1 cellular context compared by ENCODE assay signal in genomic region chr6:69232506-69233194, GRCh38.
TF ChIP-seq lines count a peak whose summit lies in the region.

No MANE protein-coding gene starts in this region.

TF ChIP-seq in K562, 482 proteins besides CTCF, POLR2A, EP300 and RAD21 (continued from another document and continues in another):
- TF ChIP-seq, protein P1, sequence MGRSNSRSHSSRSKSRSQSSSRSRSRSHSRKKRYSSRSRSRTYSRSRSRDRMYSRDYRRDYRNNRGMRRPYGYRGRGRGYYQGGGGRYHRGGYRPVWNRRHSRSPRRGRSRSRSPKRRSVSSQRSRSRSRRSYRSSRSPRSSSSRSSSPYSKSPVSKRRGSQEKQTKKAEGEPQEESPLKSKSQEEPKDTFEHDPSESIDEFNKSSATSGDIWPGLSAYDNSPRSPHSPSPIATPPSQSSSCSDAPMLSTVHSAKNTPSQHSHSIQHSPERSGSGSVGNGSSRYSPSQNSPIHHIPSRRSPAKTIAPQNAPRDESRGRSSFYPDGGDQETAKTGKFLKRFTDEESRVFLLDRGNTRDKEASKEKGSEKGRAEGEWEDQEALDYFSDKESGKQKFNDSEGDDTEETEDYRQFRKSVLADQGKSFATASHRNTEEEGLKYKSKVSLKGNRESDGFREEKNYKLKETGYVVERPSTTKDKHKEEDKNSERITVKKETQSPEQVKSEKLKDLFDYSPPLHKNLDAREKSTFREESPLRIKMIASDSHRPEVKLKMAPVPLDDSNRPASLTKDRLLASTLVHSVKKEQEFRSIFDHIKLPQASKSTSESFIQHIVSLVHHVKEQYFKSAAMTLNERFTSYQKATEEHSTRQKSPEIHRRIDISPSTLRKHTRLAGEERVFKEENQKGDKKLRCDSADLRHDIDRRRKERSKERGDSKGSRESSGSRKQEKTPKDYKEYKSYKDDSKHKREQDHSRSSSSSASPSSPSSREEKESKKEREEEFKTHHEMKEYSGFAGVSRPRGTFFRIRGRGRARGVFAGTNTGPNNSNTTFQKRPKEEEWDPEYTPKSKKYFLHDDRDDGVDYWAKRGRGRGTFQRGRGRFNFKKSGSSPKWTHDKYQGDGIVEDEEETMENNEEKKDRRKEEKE (IDR thresholded peaks at IDR 0.05; ENCODE audit: borderline replicate concordance in 1 of 2, control insufficient read depth in 1 of 2, low read depth in 2 of 2, low read length in 1 of 2), result no peak
- TF ChIP-seq, protein P2, sequence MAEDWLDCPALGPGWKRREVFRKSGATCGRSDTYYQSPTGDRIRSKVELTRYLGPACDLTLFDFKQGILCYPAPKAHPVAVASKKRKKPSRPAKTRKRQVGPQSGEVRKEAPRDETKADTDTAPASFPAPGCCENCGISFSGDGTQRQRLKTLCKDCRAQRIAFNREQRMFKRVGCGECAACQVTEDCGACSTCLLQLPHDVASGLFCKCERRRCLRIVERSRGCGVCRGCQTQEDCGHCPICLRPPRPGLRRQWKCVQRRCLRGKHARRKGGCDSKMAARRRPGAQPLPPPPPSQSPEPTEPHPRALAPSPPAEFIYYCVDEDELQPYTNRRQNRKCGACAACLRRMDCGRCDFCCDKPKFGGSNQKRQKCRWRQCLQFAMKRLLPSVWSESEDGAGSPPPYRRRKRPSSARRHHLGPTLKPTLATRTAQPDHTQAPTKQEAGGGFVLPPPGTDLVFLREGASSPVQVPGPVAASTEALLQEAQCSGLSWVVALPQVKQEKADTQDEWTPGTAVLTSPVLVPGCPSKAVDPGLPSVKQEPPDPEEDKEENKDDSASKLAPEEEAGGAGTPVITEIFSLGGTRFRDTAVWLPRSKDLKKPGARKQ (CRISPR knock-in tag; IDR thresholded peaks at IDR 0.05), result no peak
- TF ChIP-seq, protein P3, sequence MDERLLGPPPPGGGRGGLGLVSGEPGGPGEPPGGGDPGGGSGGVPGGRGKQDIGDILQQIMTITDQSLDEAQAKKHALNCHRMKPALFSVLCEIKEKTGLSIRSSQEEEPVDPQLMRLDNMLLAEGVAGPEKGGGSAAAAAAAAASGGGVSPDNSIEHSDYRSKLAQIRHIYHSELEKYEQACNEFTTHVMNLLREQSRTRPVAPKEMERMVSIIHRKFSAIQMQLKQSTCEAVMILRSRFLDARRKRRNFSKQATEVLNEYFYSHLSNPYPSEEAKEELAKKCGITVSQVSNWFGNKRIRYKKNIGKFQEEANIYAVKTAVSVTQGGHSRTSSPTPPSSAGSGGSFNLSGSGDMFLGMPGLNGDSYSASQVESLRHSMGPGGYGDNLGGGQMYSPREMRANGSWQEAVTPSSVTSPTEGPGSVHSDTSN (CRISPR knock-in tag; IDR thresholded peaks at IDR 0.05; ENCODE audit: low read depth), result peak; percentile 26; the same call in 1 of the 2 replicates
- TF ChIP-seq, protein P3 (tag; conservative IDR thresholded peaks at IDR 0.05; ENCODE audit: low read depth), result no peak
- TF ChIP-seq, protein P4, sequence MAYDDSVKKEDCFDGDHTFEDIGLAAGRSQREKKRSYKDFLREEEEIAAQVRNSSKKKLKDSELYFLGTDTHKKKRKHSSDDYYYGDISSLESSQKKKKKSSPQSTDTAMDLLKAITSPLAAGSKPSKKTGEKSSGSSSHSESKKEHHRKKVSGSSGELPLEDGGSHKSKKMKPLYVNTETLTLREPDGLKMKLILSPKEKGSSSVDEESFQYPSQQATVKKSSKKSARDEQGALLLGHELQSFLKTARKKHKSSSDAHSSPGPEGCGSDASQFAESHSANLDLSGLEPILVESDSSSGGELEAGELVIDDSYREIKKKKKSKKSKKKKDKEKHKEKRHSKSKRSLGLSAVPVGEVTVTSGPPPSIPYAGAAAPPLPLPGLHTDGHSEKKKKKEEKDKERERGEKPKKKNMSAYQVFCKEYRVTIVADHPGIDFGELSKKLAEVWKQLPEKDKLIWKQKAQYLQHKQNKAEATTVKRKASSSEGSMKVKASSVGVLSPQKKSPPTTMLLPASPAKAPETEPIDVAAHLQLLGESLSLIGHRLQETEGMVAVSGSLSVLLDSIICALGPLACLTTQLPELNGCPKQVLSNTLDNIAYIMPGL (CRISPR knock-in tag; IDR thresholded peaks at IDR 0.05), result no peak
- TF ChIP-seq TBL1XR1 (IDR thresholded peaks at IDR 0.05; ENCODE audit: low read length in 2 of 2) (no peak), ZNF239 (CRISPR knock-in tag; IDR thresholded peaks at IDR 0.05) (no peak; the same call in 1 of the 2 replicates), GABPB1 (CRISPR knock-in tag; IDR thresholded peaks at IDR 0.05) (peak; percentile 64; the same call in 1 of the 2 replicates), ZSCAN29 (IDR thresholded peaks at IDR 0.05) (no peak), ZNF232 (CRISPR knock-in tag; IDR thresholded peaks at IDR 0.05) (no peak), HNRNPK (IDR thresholded peaks at IDR 0.05; ENCODE audit: low read depth, low read length, poor library complexity, severe bottlenecking) (no peak), MAFF (IDR thresholded peaks at IDR 0.05; ENCODE audit: low read length) (no peak), CREM (IDR thresholded peaks at IDR 0.05; ENCODE audit: low read depth) (peak; percentile 61; the same call in 1 of the 2 replicates), RBM39 (optimal IDR thresholded peaks at IDR 0.05; ENCODE audit: low read depth, low read length) (no peak), ZKSCAN3 (CRISPR knock-in tag; IDR thresholded peaks at IDR 0.05) (no peak), RCOR1 (IDR thresholded peaks at IDR 0.05; ENCODE audit: borderline replicate concordance in 1 of 2, low read depth in 2 of 2, low read length in 2 of 2) (peak in 1 of 2 experiments; percentile 91; a peak in 2 of 4 replicates), POLR2G (IDR thresholded peaks at IDR 0.05; ENCODE audit: low read depth, low read length) (no peak), SMAD3 (CRISPR knock-in tag; conservative IDR thresholded peaks at IDR 0.05) (peak; percentile 57; the same call in 1 of the 2 replicates), NFE2L1 (tag; IDR thresholded peaks at IDR 0.05; ENCODE audit: borderline replicate concordance, low read depth) (no peak), POLR2B (IDR thresholded peaks at IDR 0.05; ENCODE audit: low read depth, partially characterized antibody) (no peak), BDP1 (IDR thresholded peaks at IDR 0.05; ENCODE audit: insufficient read depth, insufficient read length) (no peak), BHLHE40 (IDR thresholded peaks at IDR 0.05; ENCODE audit: low read length) (peak; percentile 51; the same call in 1 of the 2 replicates), HOXB6 (CRISPR knock-in tag; IDR thresholded peaks at IDR 0.05; ENCODE audit: borderline replicate concordance) (no peak), MYBL2 (IDR thresholded peaks at IDR 0.05; ENCODE audit: low read depth) (no peak), MYBL2 (CRISPR knock-in tag; IDR thresholded peaks at IDR 0.05; ENCODE audit: borderline replicate concordance) (no peak), NR4A1 (CRISPR knock-in tag; IDR thresholded peaks at IDR 0.05) (no peak), NR4A1 (tag; IDR thresholded peaks at IDR 0.05) (no peak), PCBP1 (IDR thresholded peaks at IDR 0.05; ENCODE audit: low read depth, low read length, poor library complexity, severe bottlenecking) (no peak), ZNF41 (CRISPR knock-in tag; conservative IDR thresholded peaks at IDR 0.05) (no peak), HCFC1 (IDR thresholded peaks at IDR 0.05; ENCODE audit: low read depth, low read length) (peak; percentile 28; the same call in 1 of the 2 replicates), ZNF644 (tag; IDR thresholded peaks at IDR 0.05; ENCODE audit: low read depth) (peak; percentile 83), POLR3G (IDR thresholded peaks at IDR 0.05; ENCODE audit: extremely low read depth, insufficient read length, insufficient replicate concordance) (no peak), MCM5 (IDR thresholded peaks at IDR 0.05; ENCODE audit: low read depth) (no peak), TAF15 (IDR thresholded peaks at IDR 0.05; ENCODE audit: low read depth, low read length) (no peak), ZNF274 (IDR thresholded peaks at IDR 0.05; ENCODE audit: borderline replicate concordance, low read depth, low read length) (no peak), BACH1 (tag; IDR thresholded peaks at IDR 0.05) (no peak), POLR2H (tag; IDR thresholded peaks at IDR 0.05; ENCODE audit: low read depth) (no peak), TFE3 (CRISPR knock-in tag; IDR thresholded peaks at IDR 0.05) (no peak)
- TF ChIP-seq, protein P5, sequence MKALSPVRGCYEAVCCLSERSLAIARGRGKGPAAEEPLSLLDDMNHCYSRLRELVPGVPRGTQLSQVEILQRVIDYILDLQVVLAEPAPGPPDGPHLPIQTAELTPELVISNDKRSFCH (CRISPR knock-in tag; IDR thresholded peaks at IDR 0.05), result no peak
- TF ChIP-seq, protein P5 (tag; IDR thresholded peaks at IDR 0.05), result no peak
- TF ChIP-seq, protein P6, sequence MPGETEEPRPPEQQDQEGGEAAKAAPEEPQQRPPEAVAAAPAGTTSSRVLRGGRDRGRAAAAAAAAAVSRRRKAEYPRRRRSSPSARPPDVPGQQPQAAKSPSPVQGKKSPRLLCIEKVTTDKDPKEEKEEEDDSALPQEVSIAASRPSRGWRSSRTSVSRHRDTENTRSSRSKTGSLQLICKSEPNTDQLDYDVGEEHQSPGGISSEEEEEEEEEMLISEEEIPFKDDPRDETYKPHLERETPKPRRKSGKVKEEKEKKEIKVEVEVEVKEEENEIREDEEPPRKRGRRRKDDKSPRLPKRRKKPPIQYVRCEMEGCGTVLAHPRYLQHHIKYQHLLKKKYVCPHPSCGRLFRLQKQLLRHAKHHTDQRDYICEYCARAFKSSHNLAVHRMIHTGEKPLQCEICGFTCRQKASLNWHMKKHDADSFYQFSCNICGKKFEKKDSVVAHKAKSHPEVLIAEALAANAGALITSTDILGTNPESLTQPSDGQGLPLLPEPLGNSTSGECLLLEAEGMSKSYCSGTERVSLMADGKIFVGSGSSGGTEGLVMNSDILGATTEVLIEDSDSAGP (CRISPR knock-in tag; IDR thresholded peaks at IDR 0.05), result no peak
- TF ChIP-seq, protein P7, sequence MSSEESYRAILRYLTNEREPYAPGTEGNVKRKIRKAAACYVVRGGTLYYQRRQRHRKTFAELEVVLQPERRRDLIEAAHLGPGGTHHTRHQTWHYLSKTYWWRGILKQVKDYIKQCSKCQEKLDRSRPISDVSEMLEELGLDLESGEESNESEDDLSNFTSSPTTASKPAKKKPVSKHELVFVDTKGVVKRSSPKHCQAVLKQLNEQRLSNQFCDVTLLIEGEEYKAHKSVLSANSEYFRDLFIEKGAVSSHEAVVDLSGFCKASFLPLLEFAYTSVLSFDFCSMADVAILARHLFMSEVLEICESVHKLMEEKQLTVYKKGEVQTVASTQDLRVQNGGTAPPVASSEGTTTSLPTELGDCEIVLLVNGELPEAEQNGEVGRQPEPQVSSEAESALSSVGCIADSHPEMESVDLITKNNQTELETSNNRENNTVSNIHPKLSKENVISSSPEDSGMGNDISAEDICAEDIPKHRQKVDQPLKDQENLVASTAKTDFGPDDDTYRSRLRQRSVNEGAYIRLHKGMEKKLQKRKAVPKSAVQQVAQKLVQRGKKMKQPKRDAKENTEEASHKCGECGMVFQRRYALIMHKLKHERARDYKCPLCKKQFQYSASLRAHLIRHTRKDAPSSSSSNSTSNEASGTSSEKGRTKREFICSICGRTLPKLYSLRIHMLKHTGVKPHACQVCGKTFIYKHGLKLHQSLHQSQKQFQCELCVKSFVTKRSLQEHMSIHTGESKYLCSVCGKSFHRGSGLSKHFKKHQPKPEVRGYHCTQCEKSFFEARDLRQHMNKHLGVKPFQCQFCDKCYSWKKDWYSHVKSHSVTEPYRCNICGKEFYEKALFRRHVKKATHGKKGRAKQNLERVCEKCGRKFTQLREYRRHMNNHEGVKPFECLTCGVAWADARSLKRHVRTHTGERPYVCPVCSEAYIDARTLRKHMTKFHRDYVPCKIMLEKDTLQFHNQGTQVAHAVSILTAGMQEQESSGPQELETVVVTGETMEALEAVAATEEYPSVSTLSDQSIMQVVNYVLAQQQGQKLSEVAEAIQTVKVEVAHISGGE (CRISPR knock-in tag; IDR thresholded peaks at IDR 0.05), result 0 out of 6 replicates have a peak, but pooled peaks of 1 of the 3 experiments have one; percentile 24
- TF ChIP-seq, protein P8, sequence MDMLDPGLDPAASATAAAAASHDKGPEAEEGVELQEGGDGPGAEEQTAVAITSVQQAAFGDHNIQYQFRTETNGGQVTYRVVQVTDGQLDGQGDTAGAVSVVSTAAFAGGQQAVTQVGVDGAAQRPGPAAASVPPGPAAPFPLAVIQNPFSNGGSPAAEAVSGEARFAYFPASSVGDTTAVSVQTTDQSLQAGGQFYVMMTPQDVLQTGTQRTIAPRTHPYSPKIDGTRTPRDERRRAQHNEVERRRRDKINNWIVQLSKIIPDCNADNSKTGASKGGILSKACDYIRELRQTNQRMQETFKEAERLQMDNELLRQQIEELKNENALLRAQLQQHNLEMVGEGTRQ (CRISPR knock-in tag; IDR thresholded peaks at IDR 0.05), result peak; percentile 45; the same call in 1 of the 2 replicates
- TF ChIP-seq, protein P9, sequence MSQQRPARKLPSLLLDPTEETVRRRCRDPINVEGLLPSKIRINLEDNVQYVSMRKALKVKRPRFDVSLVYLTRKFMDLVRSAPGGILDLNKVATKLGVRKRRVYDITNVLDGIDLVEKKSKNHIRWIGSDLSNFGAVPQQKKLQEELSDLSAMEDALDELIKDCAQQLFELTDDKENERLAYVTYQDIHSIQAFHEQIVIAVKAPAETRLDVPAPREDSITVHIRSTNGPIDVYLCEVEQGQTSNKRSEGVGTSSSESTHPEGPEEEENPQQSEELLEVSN (IDR thresholded peaks at IDR 0.05; ENCODE audit: borderline replicate concordance in 1 of 2, extremely low read depth in 1 of 2, insufficient read depth in 1 of 2, insufficient read length in 1 of 2, low read depth in 1 of 2, low read length in 1 of 2, poor library complexity in 1 of 2, severe bottlenecking in 1 of 2), result peak in 1 of 2 experiments; percentile 67
